In the genomic region with DNA sequence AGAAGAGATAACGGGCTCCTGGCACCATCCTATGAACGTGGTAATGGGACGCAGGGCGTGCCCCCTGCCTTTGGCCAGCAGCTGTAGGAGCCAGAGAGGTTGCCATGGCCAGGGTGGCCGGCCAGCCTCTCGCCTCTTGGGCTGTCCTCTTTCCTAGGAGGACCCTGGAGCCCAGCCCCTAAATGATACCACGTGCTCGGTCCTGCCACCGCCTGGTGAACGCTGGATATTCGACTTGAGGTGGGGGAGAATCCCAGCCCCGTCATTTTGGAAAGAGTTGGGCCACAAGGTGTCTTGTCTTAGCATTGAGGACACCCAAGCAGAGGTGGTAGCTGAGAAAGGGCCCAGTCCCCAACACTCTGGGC, we compare ENCODE assay signal across 8 cellular contexts. TPM values are rescaled to one million over a fixed set of nuclear protein-coding genes. Genes with fewer than 3 reads are reported as not detected.
A peak's percentile ranks its signal among the peaks of the same experiment; 100 is the strongest.
DNase-seq lines count a peak whose midpoint lies in the region; ATAC-seq and TF ChIP-seq lines count a peak whose summit lies in the region.

No MANE protein-coding gene starts in this region.

- H3K4me3 ChIP-seq in AG04449 (ENCODE audit: low read depth, low read length) (peak overlapping the region; percentile 63), HUES48 (ENCODE audit: low read depth, low read length) (peak overlapping the region; percentile 47), sigmoid colon (peak overlapping the region; percentile 61 to 75 (median 70))

- no peak overlapping the region for H3K27ac Mint-ChIP-seq in activated T-helper 2 cell treated with anti-CD3 and anti-CD28 coated beads, Interferon-gamma antibody, Interleukin-2, Interleukin-4, amounts not matched to agents 10 μg/mL and 5 μg/mL and 100 μg/mL, durations not matched to agents 14 hours and 24 hours and 36 hours

- H3K9me3 Mint-ChIP-seq in activated T-helper 2 cell treated with anti-CD3 and anti-CD28 coated beads, Interferon-gamma antibody, Interleukin-2, Interleukin-4, amounts not matched to agents 10 μg/mL and 5 μg/mL and 100 μg/mL, durations not matched to agents 14 hours and 24 hours and 36 hours: no peaks in the 10 kb centered on the region

- DNase-seq in AG04449 (ENCODE audit: low read depth, low spot score) (no peak), left ventricle myocardium superior (no peak), sigmoid colon (no peak), SHP77 treated with DMSO at 0.1 percent for 48 hours (lab: John Stamatoyannopoulos, UW) (no peak)
- no peak for DNase-seq in activated T-helper 2 cell treated with anti-CD3 and anti-CD28 coated beads, Interferon-gamma antibody, Interleukin-2, Interleukin-4, amounts not matched to agents 10 μg/mL and 5 μg/mL and 100 μg/mL, durations not matched to agents 14 hours and 24 hours and 36 hours (ENCODE audit: low spot score)

- no peak overlapping the region for H3K9ac ChIP-seq in HUES48 (ENCODE audit: low read depth, low read length)

- ATAC-seq in GM18907 (IDR thresholded peaks at IDR 0.05; ENCODE audit: unreplicated experiment) (peak; percentile 19), left ventricle myocardium superior (peak; percentile 28), HG02884 (IDR thresholded peaks at IDR 0.05; ENCODE audit: unreplicated experiment) (no peak)

- CTCF ChIA-PET in AG04449 (lab: Yijun Ruan, JAX): interaction anchor here (0.6 to 2.6 kb wide), 14 partner anchors 9 to 211 kb away, joined by 3 to 7 read pairs (median 4); no protein-coding TSS in a partner anchor

- H3K9me3 ChIP-seq in HUES48 (ENCODE audit: control insufficient read depth, insufficient read depth, low read length) (no peaks in the 10 kb centered on the region), sigmoid colon (no peaks in the 10 kb centered on the region)

- WGBS in sigmoid colon, 2 donors: 1 to 2% methylated on average over 12 of the region's 12 CpGs

- no peak overlapping the region for H3K27ac ChIP-seq in HUES48 (ENCODE audit: low read depth, low read length)
- H3K27ac ChIP-seq in sigmoid colon: peak overlapping the region; percentile 79 to 88 (median 82)

- peaks cover 5% of the 10 kb centered on the region for H3K4me1 Mint-ChIP-seq in activated T-helper 2 cell treated with anti-CD3 and anti-CD28 coated beads, Interferon-gamma antibody, Interleukin-2, Interleukin-4, amounts not matched to agents 10 μg/mL and 5 μg/mL and 100 μg/mL, durations not matched to agents 14 hours and 24 hours and 36 hours (ENCODE audit: low read depth)

- POLR2A ChIA-PET in AG04449 (lab: Yijun Ruan, JAX): no interaction called here

- no peak for TF ChIP-seq EP300 in sigmoid colon (IDR thresholded peaks at IDR 0.05)

- H3K27me3 ChIP-seq in HUES48 (ENCODE audit: control insufficient read depth, insufficient read depth, low read length): peaks cover 75% of the 10 kb centered on the region
- no peaks in the 10 kb centered on the region for H3K27me3 ChIP-seq in sigmoid colon

- no peak for TF ChIP-seq POLR2A in sigmoid colon (IDR thresholded peaks at IDR 0.05)

- H3K27me3 Mint-ChIP-seq in activated T-helper 2 cell treated with anti-CD3 and anti-CD28 coated beads, Interferon-gamma antibody, Interleukin-2, Interleukin-4, amounts not matched to agents 10 μg/mL and 5 μg/mL and 100 μg/mL, durations not matched to agents 14 hours and 24 hours and 36 hours (ENCODE audit: low read depth): peaks cover 62% of the 10 kb centered on the region

- peaks cover 9% of the 10 kb centered on the region for H3K4me1 ChIP-seq in HUES48 (ENCODE audit: control insufficient read depth, insufficient read depth, low read length)
- H3K4me1 ChIP-seq in sigmoid colon: peaks cover 0 to 43% (median 22%) of the 10 kb centered on the region in 4 donors

- intact Hi-C loops in activated T-helper 2 cell treated with anti-CD3 and anti-CD28 coated beads, Interferon-gamma antibody, Interleukin-2, Interleukin-4, amounts not matched to agents 10 μg/mL and 5 μg/mL and 100 μg/mL, durations not matched to agents 14 hours and 24 hours and 36 hours (cut with micrococcal nuclease): no loop called here
- intact Hi-C loops in left ventricle myocardium superior (cut with micrococcal nuclease): no loop called here
- intact Hi-C loops in sigmoid colon (cut with DNase I): loop anchor here (2.0 kb wide), 2 partner anchors 75 to 257 kb away; no protein-coding TSS in a partner anchor

- no peaks in the 10 kb centered on the region for H3K36me3 ChIP-seq in HUES48 (ENCODE audit: control insufficient read depth, insufficient read depth, low read length)
- H3K36me3 ChIP-seq in sigmoid colon: no peaks in the 10 kb centered on the region

- peak overlapping the region; percentile 20 for H3K4me3 Mint-ChIP-seq in activated T-helper 2 cell treated with anti-CD3 and anti-CD28 coated beads, Interferon-gamma antibody, Interleukin-2, Interleukin-4, amounts not matched to agents 10 μg/mL and 5 μg/mL and 100 μg/mL, durations not matched to agents 14 hours and 24 hours and 36 hours (ENCODE audit: low read depth)

- no peak for TF ChIP-seq CTCF in AG04449 (IDR thresholded peaks at IDR 0.05; ENCODE audit: insufficient read depth, low read length, missing control alignments)
- peak in 2 of 4 experiments; percentile 1 to 10 for TF ChIP-seq CTCF in sigmoid colon (IDR thresholded peaks at IDR 0.05)

- no peaks in the 10 kb centered on the region for H3K36me3 Mint-ChIP-seq in activated T-helper 2 cell treated with anti-CD3 and anti-CD28 coated beads, Interferon-gamma antibody, Interleukin-2, Interleukin-4, amounts not matched to agents 10 μg/mL and 5 μg/mL and 100 μg/mL, durations not matched to agents 14 hours and 24 hours and 36 hours (ENCODE audit: low read depth)

RNA-seq across cellular contexts. Expression of a gene that starts 0.4 kb away (rescaled TPM):
- 0.09 TPM in 1 of 2 replicates, not detected in the other for total RNA-seq in activated T-helper 2 cell treated with anti-CD3 and anti-CD28 coated beads, Interferon-gamma antibody, Interleukin-2, Interleukin-4, amounts not matched to agents 10 μg/mL and 5 μg/mL and 100 μg/mL, durations not matched to agents 14 hours and 24 hours and 36 hours
- total RNA-seq in left ventricle myocardium superior (1.9 TPM), sigmoid colon (10 to 100 TPM in 1 of 4 donors, 1 to 10 TPM in 3; 3.4 to 11.9 (median 5.6) TPM)
- under 1 TPM in 1 of 3 donors, not detected in 2; 0.80 TPM for polyA plus RNA-seq in sigmoid colon
